10 cellular contexts compared by ENCODE assay signal in the genomic region with DNA sequence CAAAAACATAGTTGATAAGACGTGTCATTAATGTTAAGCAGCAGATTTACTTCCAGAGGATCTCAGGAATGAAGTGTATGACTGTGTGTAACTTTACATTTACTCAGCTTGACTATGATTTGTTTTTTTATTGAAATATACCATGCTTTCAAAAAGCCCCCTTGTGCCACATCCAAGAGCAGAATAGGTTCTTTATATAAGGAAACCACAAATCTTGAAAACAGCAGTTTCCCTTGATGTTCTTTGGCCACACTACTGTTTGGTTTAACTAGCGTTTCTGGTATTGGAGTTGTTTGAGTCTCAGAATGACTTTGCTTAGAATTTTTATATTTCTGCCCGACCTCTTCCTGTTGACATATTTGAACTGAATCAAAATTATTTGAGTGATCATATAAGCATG. TPM values are rescaled to one million over a fixed set of nuclear protein-coding genes. Genes with fewer than 3 reads are reported as not detected.
DNase-seq lines count a peak whose midpoint lies in the region; ATAC-seq and TF ChIP-seq lines count a peak whose summit lies in the region.
"Had no signal": no experiment of that assay in that cellular context is flagged by ENCODE, and none has a peak within 500 bp of the region (broad histone marks: within the 10 kb centered on the region; RNA-seq: fewer than 3 reads in every experiment).

No MANE protein-coding gene starts in this region.

- H3K4me1 ChIP-seq in MM.1S (ENCODE audit: low read length) (peaks cover 7% of the 10 kb centered on the region; the same call in 1 of the 2 replicates), mucosa of descending colon (ENCODE audit: low read depth) (no peaks in the 10 kb centered on the region), HAP-1 (no peaks in the 10 kb centered on the region)

- peak; percentile 77 for DNase-seq in MM.1S
- no peak for DNase-seq in mucosa of descending colon
- DNase-seq in T-helper 9 cell, result no peak
- no peak for DNase-seq in HAP-1 (ENCODE audit: low spot score in 2 of 2)
- no peak for DNase-seq in NCI-H82 (lab: John Stamatoyannopoulos, UW)
- DNase-seq: esophagus squamous epithelium, Peyer's patch had no signal

- peaks cover 95% of the 10 kb centered on the region for H3K79me2 ChIP-seq in MM.1S (ENCODE audit: low read length)

- intact Hi-C loops in mucosa of descending colon (cut with DNase I, micrococcal nuclease), result no loop called here

- H3K4me3 ChIP-seq in MM.1S (ENCODE audit: low read length) (no peak overlapping the region), mucosa of descending colon (no peak overlapping the region), HAP-1 (no peak overlapping the region)
- H3K4me3 ChIP-seq: esophagus squamous epithelium, Peyer's patch had no signal

- H3K9me2 ChIP-seq in MM.1S (replicated peaks; ENCODE audit: insufficient read depth, low read length), result no peaks in the 10 kb centered on the region

- TF ChIP-seq CTCF in MM.1S (IDR thresholded peaks at IDR 0.05; ENCODE audit: low read length) (no peak), mucosa of descending colon (IDR thresholded peaks at IDR 0.05) (no peak)

- ATAC-seq in GM18511 (IDR thresholded peaks at IDR 0.05; ENCODE audit: unreplicated experiment) (peak; percentile 63), GM21717 (IDR thresholded peaks at IDR 0.05; ENCODE audit: unreplicated experiment) (peak; percentile 47), mucosa of descending colon (peak; percentile 47), GM21528 (IDR thresholded peaks at IDR 0.05; ENCODE audit: low FRiP score, unreplicated experiment) (no peak)

- no peak overlapping the region for H3K9ac ChIP-seq in MM.1S (ENCODE audit: low read length)

- H3K27ac ChIP-seq in MM.1S (ENCODE audit: low read length), result no peak overlapping the region
- H3K27ac ChIP-seq: esophagus squamous epithelium had no signal

- in situ Hi-C loops in HAP-1 (cut with MboI; ENCODE audit: low sequenced_read_pairs), result no loop called here

- H2AFZ ChIP-seq in MM.1S (ENCODE audit: low read length), result no peak overlapping the region

- H3K36me3 ChIP-seq in MM.1S (replicated peaks; ENCODE audit: insufficient read depth, low read length) (no peaks in the 10 kb centered on the region), mucosa of descending colon (ENCODE audit: low read depth) (no peaks in the 10 kb centered on the region), HAP-1 (replicated peaks) (no peaks in the 10 kb centered on the region)
- H3K36me3 ChIP-seq: esophagus squamous epithelium, Peyer's patch had no signal

- no peaks in the 10 kb centered on the region; the same call in 1 of the 2 replicates for H3F3A ChIP-seq in MM.1S (ENCODE audit: insufficient read depth, low read length)

- H3K27me3 ChIP-seq in MM.1S (replicated peaks; ENCODE audit: insufficient read depth, low read length) (no peaks in the 10 kb centered on the region), HAP-1 (ENCODE audit: low read depth) (no peaks in the 10 kb centered on the region)
- H3K27me3 ChIP-seq: esophagus squamous epithelium, Peyer's patch had no signal

- H3K9me3 ChIP-seq in MM.1S (replicated peaks; ENCODE audit: insufficient read depth, low read length) (no peaks in the 10 kb centered on the region), mucosa of descending colon (no peaks in the 10 kb centered on the region), HAP-1 (no peaks in the 10 kb centered on the region)
- H3K9me3 ChIP-seq: esophagus squamous epithelium, Peyer's patch had no signal

- H3K4me2 ChIP-seq in MM.1S (ENCODE audit: low read depth, low read length), result 0 out of 2 replicates have a peak overlapping the region, but pooled peaks have one; percentile 10

- no peaks in the 10 kb centered on the region for H4K20me1 ChIP-seq in MM.1S (ENCODE audit: insufficient read depth, low read length)

RNA-seq across cellular contexts. Expression of a gene that starts 25.0 kb away (rescaled TPM):
- 1 to 10 TPM; 1.5 to 5.0 (median 3.0) TPM for total RNA-seq in mucosa of descending colon
